Comparison of ENCODE assay signal across 8 cellular contexts in genomic region chr2:70123051-70123828, GRCh38. TPM values are rescaled to one million over a fixed set of nuclear protein-coding genes. Genes with fewer than 3 reads are reported as not detected.
A peak's percentile ranks its signal among the peaks of the same experiment; 100 is the strongest.
DNase-seq lines count a peak whose midpoint lies in the region; ATAC-seq and TF ChIP-seq lines count a peak whose summit lies in the region.

No MANE protein-coding gene starts in this region.

- H3K4me2 ChIP-seq in DND-41 (ENCODE audit: insufficient read depth, low read length) (peak overlapping the region; percentile 62), mesendoderm (ENCODE audit: low read length) (peak overlapping the region; percentile 23)

- peak overlapping the region in 1 of 2 experiments; percentile 58; a peak in 2 of 4 replicates for H3K4me3 ChIP-seq in DND-41 (ENCODE audit: low read depth in 1 of 2, low read length in 2 of 2)
- H3K4me3 ChIP-seq in colonic mucosa: no peak overlapping the region
- H3K4me3 ChIP-seq in mesendoderm (ENCODE audit: low read length): no peak overlapping the region
- peak overlapping the region; percentile 66 for H3K4me3 ChIP-seq in upper lobe of right lung

- DNase-seq in DND-41 (no peak), NCI-H510A (lab: John Stamatoyannopoulos, UW) (peak; percentile 51), colonic mucosa (peak; percentile 72), mesendoderm (peak; percentile 97), upper lobe of right lung (no peak), NCI-H345 (lab: John Stamatoyannopoulos, UW) (no peak)

- peak overlapping the region; percentile 96 for H3K9ac ChIP-seq in DND-41 (ENCODE audit: low read depth, low read length)
- peak overlapping the region; percentile 26 to 97 for H3K9ac ChIP-seq in colonic mucosa (ENCODE audit: low read depth in 2 of 2, low read length in 2 of 2)
- H3K9ac ChIP-seq in mesendoderm (ENCODE audit: low read length): peak overlapping the region; percentile 99

- H2BK15ac ChIP-seq in mesendoderm (replicated peaks; ENCODE audit: low read depth): no peak overlapping the region

- peak overlapping the region; percentile 60 for H4K8ac ChIP-seq in mesendoderm (ENCODE audit: low read depth, low read length)

- no peaks in the 10 kb centered on the region for H3K79me1 ChIP-seq in mesendoderm (ENCODE audit: low read length)

- H3K23ac ChIP-seq in mesendoderm (ENCODE audit: low read length): no peak overlapping the region

- H3K56ac ChIP-seq in mesendoderm (ENCODE audit: low read length): peak overlapping the region; percentile 97

- H3K36me3 ChIP-seq in DND-41 (ENCODE audit: insufficient read depth, low read length) (no peaks in the 10 kb centered on the region), colonic mucosa (no peaks in the 10 kb centered on the region), mesendoderm (ENCODE audit: control insufficient read depth, insufficient read depth, low read length) (no peaks in the 10 kb centered on the region), upper lobe of right lung (no peaks in the 10 kb centered on the region)

- no peaks in the 10 kb centered on the region for H3K9me3 ChIP-seq in DND-41 (ENCODE audit: insufficient read depth, low read length, severe bottlenecking)
- H3K9me3 ChIP-seq in colonic mucosa: no peaks in the 10 kb centered on the region
- no peaks in the 10 kb centered on the region for H3K9me3 ChIP-seq in upper lobe of right lung

- TF ChIP-seq CTCF in DND-41 (IDR thresholded peaks at IDR 0.05; ENCODE audit: borderline replicate concordance, extremely low read depth, low read length, poor library complexity, severe bottlenecking) (no peak), colonic mucosa (IDR thresholded peaks at IDR 0.05) (no peak), upper lobe of right lung (IDR thresholded peaks at IDR 0.05) (no peak)

- peak overlapping the region; percentile 99 for H3K18ac ChIP-seq in mesendoderm (ENCODE audit: low read length)

- peak overlapping the region; percentile 74 for H2BK5ac ChIP-seq in mesendoderm (ENCODE audit: low read length)

- peak overlapping the region; percentile 89 for H3K4ac ChIP-seq in mesendoderm (ENCODE audit: low read depth, low read length)

- H3K27ac ChIP-seq in DND-41 (ENCODE audit: low read length) (peak overlapping the region; percentile 89), colonic mucosa (peak overlapping the region; percentile 95), mesendoderm (ENCODE audit: low read depth, low read length) (peak overlapping the region; percentile 99), upper lobe of right lung (peak overlapping the region; percentile 100)

- no peak overlapping the region for H2BK120ac ChIP-seq in mesendoderm (ENCODE audit: low read depth, low read length)

- no peaks in the 10 kb centered on the region for H3K27me3 ChIP-seq in DND-41 (ENCODE audit: insufficient read depth, low read length, poor library complexity)
- no peaks in the 10 kb centered on the region for H3K27me3 ChIP-seq in colonic mucosa
- no peaks in the 10 kb centered on the region for H3K27me3 ChIP-seq in mesendoderm (ENCODE audit: insufficient read depth, low read length, poor library complexity)
- H3K27me3 ChIP-seq in upper lobe of right lung: no peaks in the 10 kb centered on the region

- ATAC-seq in DND-41 (ENCODE audit: insufficient read depth, low read depth) (no peak), upper lobe of right lung (peak; percentile 23), HG03565 (IDR thresholded peaks at IDR 0.05; ENCODE audit: unreplicated experiment) (no peak), GM21825 (IDR thresholded peaks at IDR 0.05; ENCODE audit: unreplicated experiment) (no peak)

- intact Hi-C loops in colonic mucosa (cut with DNase I) (no loop called here), upper lobe of right lung (cut with DNase I) (no loop called here)

- no CpG with 5 or more reads among the region's 20 CpGs for WGBS in mesendoderm (ENCODE audit: extremely low coverage, insufficient coverage, low lambda C conversion rate)

- H3K79me2 ChIP-seq in DND-41 (ENCODE audit: insufficient read depth, low read length) (peaks cover 10% of the 10 kb centered on the region; the same call in 1 of the 2 replicates), mesendoderm (ENCODE audit: control insufficient read depth, insufficient read depth, low read length) (no peaks in the 10 kb centered on the region)

- 0 out of 2 replicates have a peak overlapping the region, but pooled peaks have one; percentile 40 for H2AFZ ChIP-seq in DND-41 (ENCODE audit: low read depth, low read length)

- no peak overlapping the region for H2AK5ac ChIP-seq in mesendoderm (ENCODE audit: low read length)

- no peaks in the 10 kb centered on the region for H4K20me1 ChIP-seq in DND-41 (ENCODE audit: insufficient read depth, low read length)

- peaks cover 47% of the 10 kb centered on the region for H3K4me1 ChIP-seq in DND-41 (ENCODE audit: insufficient read depth, low read length)
- H3K4me1 ChIP-seq in colonic mucosa: peaks cover 6% of the 10 kb centered on the region
- H3K4me1 ChIP-seq in mesendoderm (ENCODE audit: control insufficient read depth, low read depth, low read length): peaks cover 5% of the 10 kb centered on the region
- peaks cover 31% of the 10 kb centered on the region for H3K4me1 ChIP-seq in upper lobe of right lung

- peak overlapping the region; percentile 14 for H4K5ac ChIP-seq in mesendoderm (ENCODE audit: low read length)

RNA-seq across cellular contexts. Expression of gene PCBP1, which starts 36.0 kb away (rescaled TPM):
- 100 to 1,000 TPM; 348 to 401 TPM for total RNA-seq in colonic mucosa
- 485 TPM for polyA plus RNA-seq in mesendoderm (2013, experiment 1 of 2)
- polyA plus RNA-seq in mesendoderm (2013, experiment 2 of 2): 516 TPM
- total RNA-seq in upper lobe of right lung: 337 TPM

Comparison
In these comparisons a context has a peak if more than half of its experiments do, and no peak if none do; other contexts are left out.
1. DNase-seq: peak in NCI-H510A (single experiment), colonic mucosa (single experiment) and mesendoderm (single experiment); none in DND-41 (single experiment), upper lobe of right lung (single experiment) and NCI-H345 (single experiment).
2. Peak in every context shown above with its lines, with median percentiles within 50 percentile points of each other: H3K27ac ChIP-seq and H3K9ac ChIP-seq.